ENCODE assay signal across 20 cellular contexts in the genomic region with DNA sequence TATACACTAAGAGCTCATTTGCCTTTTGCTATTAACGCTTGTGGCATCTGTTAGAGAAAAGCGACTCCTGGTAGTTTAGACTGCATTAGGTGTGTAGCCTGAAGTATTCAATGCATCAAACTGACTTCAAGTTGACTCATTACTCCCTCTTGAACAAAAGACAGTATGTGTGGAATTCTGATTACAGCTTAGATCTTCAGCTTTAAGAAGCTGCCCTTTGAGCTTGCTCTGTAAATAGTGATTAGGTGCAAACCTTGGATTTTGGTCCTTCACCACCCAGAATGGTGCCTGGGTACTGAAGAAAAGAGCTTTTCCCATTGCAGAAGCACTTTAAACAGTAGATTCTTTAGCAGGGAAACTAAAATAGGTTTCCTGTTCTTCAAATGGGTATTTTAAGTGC.
"Had no signal": no experiment of that assay in that cellular context is flagged by ENCODE, and none has a peak within 500 bp of the region (broad histone marks: within the 10 kb centered on the region; RNA-seq: fewer than 3 reads in every experiment).

No MANE protein-coding gene starts in this region.

- H3K27ac ChIP-seq: body of pancreas, prostate gland, suprapubic skin, tibial artery had no signal

- H3K27me3 ChIP-seq: body of pancreas, suprapubic skin, tibial artery had no signal

- ATAC-seq: activated CD4-positive, alpha-beta T cell treated with anti-CD3 and anti-CD28 coated beads for 36 hours; activated CD8-positive, alpha-beta T cell treated with anti-CD3 and anti-CD28 coated beads, Interleukin-2, amount 10 ng/mL, durations not matched to agents 7 days and 5 days; body of pancreas; left lobe of liver; mucosa of descending colon; natural killer cell treated with Interleukin-12 subunit alpha and Interleukin-12 subunit beta and Interleukin-15 and Interleukin-18, amount 100 ng/mL, for 72 hours; WTC11 had no signal

- DNase-seq: activated CD4-positive, alpha-beta T cell treated with anti-CD3 and anti-CD28 coated beads for 36 hours; activated CD8-positive, alpha-beta T cell treated with anti-CD3 and anti-CD28 coated beads, Interleukin-2, amount 10 ng/mL, durations not matched to agents 7 days and 5 days; activated effector memory CD4-positive, alpha-beta T cell treated with Interleukin-2 at 50 U/mL for 16 hours; activated naive CD4-positive, alpha-beta T cell treated with Interleukin-2 at 50 U/mL for 16 hours; anterior cingulate cortex; body of pancreas; dermis blood vessel endothelial cell; effector CD4-positive, alpha-beta T cell; head of caudate nucleus; hypothalamus; mucosa of descending colon; stimulated activated naive CD4-positive, alpha-beta T cell; T-helper 2 cell; tibial artery had no signal

- H3K9me3 ChIP-seq: body of pancreas, mucosa of descending colon, prostate gland, suprapubic skin, tibial artery had no signal

- H3K36me3 ChIP-seq: prostate gland, suprapubic skin, tibial artery had no signal

- H3K4me3 ChIP-seq: body of pancreas, lung, mucosa of descending colon, prostate gland, suprapubic skin, tibial artery had no signal

- H3K4me1 ChIP-seq: body of pancreas, prostate gland, suprapubic skin had no signal
